15 cellular contexts compared by ENCODE assay signal in genomic region chr14:24167527-24168114, GRCh38. TPM values are rescaled to one million over a fixed set of nuclear protein-coding genes. Genes with fewer than 3 reads are reported as not detected.
DNase-seq lines count a peak whose midpoint lies in the region; ATAC-seq and TF ChIP-seq lines count a peak whose summit lies in the region.
"Had no signal": no experiment of that assay in that cellular context is flagged by ENCODE, and none has a peak within 500 bp of the region (broad histone marks: within the 10 kb centered on the region; RNA-seq: fewer than 3 reads in every experiment).

No MANE protein-coding gene starts in this region.

- H3K27ac ChIP-seq in CD8-positive, alpha-beta memory T cell (ENCODE audit: low read depth, low read length) = no peak overlapping the region
- H3K27ac ChIP-seq in HL-60 (replicated peaks) = peak overlapping the region; percentile 34
- H3K27ac ChIP-seq: C4-2B, coronary artery, testis, VCaP had no signal

- no peaks in the 10 kb centered on the region for H3K9me3 Mint-ChIP-seq in CD8-positive, alpha-beta memory T cell
- no peaks in the 10 kb centered on the region for H3K9me3 Mint-ChIP-seq in activated naive CD4-positive, alpha-beta T cell treated with anti-CD3 and anti-CD28 coated beads, Interleukin-2, amount 50 U/mL, for 72 hours
- no peaks in the 10 kb centered on the region for H3K9me3 Mint-ChIP-seq in natural killer cell
- H3K9me3 Mint-ChIP-seq: neural crest cell had no signal

- TF ChIP-seq CTCF in HL-60 (IDR thresholded peaks at IDR 0.05; ENCODE audit: insufficient read depth, low read length) (no peak), natural killer cell (IDR thresholded peaks at IDR 0.05) (no peak), GM13976 (IDR thresholded peaks at IDR 0.05; ENCODE audit: borderline replicate concordance, control extremely low read depth, extremely low read depth, insufficient read depth, missing control alignments) (no peak)

- H3K36me3 Mint-ChIP-seq in CD8-positive, alpha-beta memory T cell = peaks cover 12 to 66% (median 29%) of the 10 kb centered on the region in 3 donors
- peaks cover 16 to 66% of the 10 kb centered on the region in 2 donors for H3K36me3 Mint-ChIP-seq in activated naive CD4-positive, alpha-beta T cell treated with anti-CD3 and anti-CD28 coated beads, Interleukin-2, amount 50 U/mL, for 72 hours
- no peaks in the 10 kb centered on the region for H3K36me3 Mint-ChIP-seq in natural killer cell

- H3K27me3 Mint-ChIP-seq in CD8-positive, alpha-beta memory T cell = peaks cover 0 to 2% of the 10 kb centered on the region in 2 donors
- no peaks in the 10 kb centered on the region for H3K27me3 Mint-ChIP-seq in natural killer cell (ENCODE audit: low read depth in 2 of 2)

- H3K9me3 ChIP-seq in CD8-positive, alpha-beta memory T cell (ENCODE audit: low read length) = no peaks in the 10 kb centered on the region
- H3K9me3 ChIP-seq: testis had no signal

- CTCF ChIA-PET in CD8-positive, alpha-beta memory T cell (lab: Charles Lee) = no interaction called here

- peaks cover 38 to 57% (median 56%) of the 10 kb centered on the region in 3 donors for H3K4me1 Mint-ChIP-seq in CD8-positive, alpha-beta memory T cell
- H3K4me1 Mint-ChIP-seq in natural killer cell = peaks cover 29 to 53% of the 10 kb centered on the region in 2 donors

- POLR2A ChIA-PET in CD8-positive, alpha-beta memory T cell (lab: Charles Lee) = interaction anchor here (0.6 kb wide), 1 partner anchor 45 kb away, joined by 3 read pairs; no protein-coding TSS in a partner anchor

- H3K27ac Mint-ChIP-seq in CD8-positive, alpha-beta memory T cell = peak overlapping the region in 6 of 8 donors; percentile 10 to 86 (median 74)
- peak overlapping the region; percentile 72 to 95 for H3K27ac Mint-ChIP-seq in activated naive CD4-positive, alpha-beta T cell treated with anti-CD3 and anti-CD28 coated beads, Interleukin-2, amount 50 U/mL, for 72 hours
- peak overlapping the region; percentile 61 to 71 for H3K27ac Mint-ChIP-seq in natural killer cell

- H3K4me1 ChIP-seq in CD8-positive, alpha-beta memory T cell (ENCODE audit: insufficient read depth, low read length) = peaks cover 25% of the 10 kb centered on the region

- H3K27me3 ChIP-seq in CD8-positive, alpha-beta memory T cell (ENCODE audit: insufficient read depth, low read length, poor library complexity, severe bottlenecking) = no peaks in the 10 kb centered on the region
- H3K27me3 ChIP-seq in HL-60 (ENCODE audit: insufficient read depth, poor library complexity, severe bottlenecking) = no peaks in the 10 kb centered on the region
- H3K27me3 ChIP-seq: testis had no signal

- intact Hi-C loops in natural killer cell (cut with micrococcal nuclease) = no loop called here

- peak overlapping the region in 2 of 7 donors; percentile 14 to 66 for H3K4me3 Mint-ChIP-seq in CD8-positive, alpha-beta memory T cell
- H3K4me3 Mint-ChIP-seq in natural killer cell = no peak overlapping the region
- H3K4me3 Mint-ChIP-seq: neural crest cell had no signal

- peaks cover 49% of the 10 kb centered on the region for H3K36me3 ChIP-seq in CD8-positive, alpha-beta memory T cell (ENCODE audit: insufficient read depth, low read length)

- in situ Hi-C loops in GM13976 (cut with MboI; ENCODE audit: low sequenced_read_pairs, unreplicated experiment) = no loop called here

- no peak for DNase-seq in CD8-positive, alpha-beta memory T cell
- peak in 1 of 2 experiments; percentile 56 for DNase-seq in HL-60 (ENCODE audit: low read depth in 1 of 2, low spot score in 1 of 2)
- no peak for DNase-seq in activated naive CD4-positive, alpha-beta T cell treated with anti-CD3 and anti-CD28 coated beads, Interleukin-2, amount 50 U/mL, for 72 hours (ENCODE audit: low spot score in 2 of 2)
- no peak for DNase-seq in natural killer cell
- no peak for DNase-seq in GM13976 (ENCODE audit: low spot score)
- no peak for DNase-seq in Ammon's horn (ENCODE audit: low spot score)
- DNase-seq: DMS79 treated with DMSO at 0.1 percent for 48 hours, NCI-H187, NCI-H510A, testis had no signal

- no peak overlapping the region for H3K4me3 ChIP-seq in CD8-positive, alpha-beta memory T cell (ENCODE audit: low read length)
- H3K4me3 ChIP-seq in HL-60 (replicated peaks; ENCODE audit: insufficient read depth, low read length) = no peak overlapping the region
- H3K4me3 ChIP-seq: coronary artery, testis had no signal

- ATAC-seq in activated naive CD4-positive, alpha-beta T cell treated with anti-CD3 and anti-CD28 coated beads, Interleukin-2, amount 50 U/mL, for 72 hours = no peak
- ATAC-seq in natural killer cell = no peak
- ATAC-seq in GM21360 (IDR thresholded peaks at IDR 0.05; ENCODE audit: unreplicated experiment) = no peak

RNA-seq across cellular contexts. Expression of gene REC8, which starts 4.3 kb away (rescaled TPM):
- 10 to 100 TPM; 24.5 to 26.7 TPM for total RNA-seq in CD8-positive, alpha-beta memory T cell
- polyA plus RNA-seq in CD8-positive, alpha-beta memory T cell = 10.0 TPM
- total RNA-seq in activated naive CD4-positive, alpha-beta T cell treated with anti-CD3 and anti-CD28 coated beads, Interleukin-2, amount 50 U/mL, for 72 hours = 10 to 100 TPM; 36.4 to 48.7 TPM
- 100 to 1,000 TPM in 2 of 3 donors, 10 to 100 TPM in 1; 77.7 to 138 (median 103) TPM for total RNA-seq in natural killer cell

RNA-seq across cellular contexts. Expression of gene IRF9, which starts 6.6 kb away (rescaled TPM):
- total RNA-seq in CD8-positive, alpha-beta memory T cell = 10 to 100 TPM; 62.0 to 68.6 TPM
- 91.7 TPM for polyA plus RNA-seq in CD8-positive, alpha-beta memory T cell
- total RNA-seq in activated naive CD4-positive, alpha-beta T cell treated with anti-CD3 and anti-CD28 coated beads, Interleukin-2, amount 50 U/mL, for 72 hours = 100 to 1,000 TPM; 183 to 227 TPM
- total RNA-seq in natural killer cell = 100 to 1,000 TPM; 178 to 348 (median 319) TPM

RNA-seq across cellular contexts. Expression of gene RNF31, which starts 20.3 kb away (rescaled TPM):
- 10 to 100 TPM; 85.9 TPM for total RNA-seq in CD8-positive, alpha-beta memory T cell
- 71.5 TPM for polyA plus RNA-seq in CD8-positive, alpha-beta memory T cell
- 10 to 100 TPM; 81.5 to 90.7 TPM for total RNA-seq in activated naive CD4-positive, alpha-beta T cell treated with anti-CD3 and anti-CD28 coated beads, Interleukin-2, amount 50 U/mL, for 72 hours
- 100 to 1,000 TPM in 2 of 3 donors, 10 to 100 TPM in 1; 96.9 to 134 (median 125) TPM for total RNA-seq in natural killer cell

RNA-seq across cellular contexts. Expression of gene IPO4, which starts 21.0 kb away (rescaled TPM):
- 100 to 1,000 TPM; 164 to 172 TPM for total RNA-seq in CD8-positive, alpha-beta memory T cell
- 20.9 TPM for polyA plus RNA-seq in CD8-positive, alpha-beta memory T cell
- 10 to 100 TPM; 37.5 to 67.6 TPM for total RNA-seq in activated naive CD4-positive, alpha-beta T cell treated with anti-CD3 and anti-CD28 coated beads, Interleukin-2, amount 50 U/mL, for 72 hours
- 10 to 100 TPM; 46.2 to 61.5 (median 51.9) TPM for total RNA-seq in natural killer cell

RNA-seq across cellular contexts. Expression of gene PSME2, which starts 21.2 kb away (rescaled TPM):
- total RNA-seq in CD8-positive, alpha-beta memory T cell = 100 to 1,000 TPM; 368 to 376 TPM
- polyA plus RNA-seq in CD8-positive, alpha-beta memory T cell = 534 TPM
- 100 to 1,000 TPM; 452 to 507 TPM for total RNA-seq in activated naive CD4-positive, alpha-beta T cell treated with anti-CD3 and anti-CD28 coated beads, Interleukin-2, amount 50 U/mL, for 72 hours
- 100 to 1,000 TPM; 193 to 237 (median 234) TPM for total RNA-seq in natural killer cell
